ENCODE assay signal across 1 cellular context in the genomic region with DNA sequence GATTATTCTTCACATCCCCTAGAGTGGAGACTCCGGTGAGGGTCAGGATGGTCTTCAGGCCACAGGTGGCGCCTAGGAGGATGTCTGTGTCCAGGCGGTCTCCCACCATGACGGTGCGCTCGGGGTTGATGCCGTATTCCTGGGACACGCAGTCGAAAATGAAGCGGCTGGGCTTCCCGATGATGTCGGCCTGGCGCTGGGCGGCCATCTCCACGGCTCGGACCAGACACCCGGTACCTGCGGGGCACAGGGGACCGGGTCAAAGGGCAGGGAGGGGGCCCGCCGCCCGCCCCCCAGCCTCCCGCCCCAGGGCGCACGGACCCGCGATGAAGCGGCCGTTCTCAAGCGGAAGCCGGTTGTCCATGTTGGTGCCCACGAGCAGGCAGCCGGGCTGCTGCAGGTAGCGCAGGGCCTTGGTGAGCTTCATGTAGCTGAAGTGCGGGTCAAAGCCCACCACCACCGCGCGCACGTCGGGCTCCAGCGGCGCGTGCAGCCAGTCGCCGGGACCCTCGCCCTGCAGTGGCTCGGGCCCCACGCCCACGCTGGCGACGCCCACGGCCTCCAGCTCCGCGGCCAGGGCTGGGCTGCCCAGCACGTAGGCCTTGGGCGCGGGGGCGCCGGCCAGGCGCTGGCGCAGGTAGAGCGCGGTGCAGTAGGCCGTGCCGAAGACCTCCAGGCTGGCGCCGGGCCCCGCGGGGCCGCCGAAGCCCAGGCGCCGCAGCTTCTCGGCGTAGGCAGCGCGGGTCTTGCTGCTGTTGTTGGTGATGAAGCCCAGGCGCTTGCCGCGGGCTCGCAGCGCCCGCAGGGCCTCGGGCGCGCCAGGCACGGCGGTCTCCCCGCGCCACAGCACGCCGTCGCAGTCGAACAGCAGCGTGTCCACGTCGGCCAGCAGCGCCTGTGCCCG.
TF ChIP-seq lines count a peak whose summit lies in the region.

No MANE protein-coding gene starts in this region.

TF ChIP-seq in HepG2, 621 proteins besides CTCF, POLR2A, EP300 and RAD21 (continues in another document):
- TF ChIP-seq ZNF777 (CRISPR knock-in tag; IDR thresholded peaks at IDR 0.05) (peak; percentile 29; the same call in 1 of the 2 replicates), TOPORS (CRISPR knock-in tag; IDR thresholded peaks at IDR 0.05) (no peak), ZIK1 (CRISPR knock-in tag; IDR thresholded peaks at IDR 0.05; ENCODE audit: borderline replicate concordance, low read depth) (no peak), ZNF3 (CRISPR knock-in tag; IDR thresholded peaks at IDR 0.05) (no peak), CHD4 (IDR thresholded peaks at IDR 0.05; ENCODE audit: borderline replicate concordance, low read length) (no peak), ZNF768 (CRISPR knock-in tag; IDR thresholded peaks at IDR 0.05) (peak; percentile 12; the same call in 1 of the 2 replicates), PRDM10 (CRISPR knock-in tag; IDR thresholded peaks at IDR 0.05; ENCODE audit: low read depth) (no peak), XBP1 (CRISPR knock-in tag; IDR thresholded peaks at IDR 0.05) (no peak), SSRP1 (CRISPR knock-in tag; IDR thresholded peaks at IDR 0.05) (no peak), ZFY (CRISPR knock-in tag; IDR thresholded peaks at IDR 0.05) (peak; percentile 63), PHF8 (CRISPR knock-in tag; IDR thresholded peaks at IDR 0.05) (peak; percentile 32; the same call in 1 of the 2 replicates), MAF1 (CRISPR knock-in tag; IDR thresholded peaks at IDR 0.05; ENCODE audit: borderline replicate concordance) (no peak), CHCHD3 (CRISPR knock-in tag; IDR thresholded peaks at IDR 0.05) (peak; percentile 56; the same call in 1 of the 2 replicates), HNF1A (IDR thresholded peaks at IDR 0.05; ENCODE audit: low read depth) (no peak), HNF1A (CRISPR knock-in tag; IDR thresholded peaks at IDR 0.05; ENCODE audit: borderline replicate concordance) (no peak), SNRNP70 (IDR thresholded peaks at IDR 0.05; ENCODE audit: low read depth, low read length) (no peak), RBFOX2 (IDR thresholded peaks at IDR 0.05; ENCODE audit: low read depth, low read length) (peak; percentile 37; the same call in 1 of the 2 replicates), ZNF746 (CRISPR knock-in tag; IDR thresholded peaks at IDR 0.05) (no peak), KLF13 (CRISPR knock-in tag; IDR thresholded peaks at IDR 0.05) (no peak), ZFP82 (CRISPR knock-in tag; IDR thresholded peaks at IDR 0.05; ENCODE audit: borderline replicate concordance) (no peak), RAD51 (IDR thresholded peaks at IDR 0.05; ENCODE audit: borderline replicate concordance) (no peak), ZFP1 (CRISPR knock-in tag; IDR thresholded peaks at IDR 0.05) (no peak), SAP130 (CRISPR knock-in tag; IDR thresholded peaks at IDR 0.05; ENCODE audit: low read depth) (peak; percentile 6), NFYC (CRISPR knock-in tag; IDR thresholded peaks at IDR 0.05) (no peak), SALL2 (CRISPR knock-in tag; IDR thresholded peaks at IDR 0.05) (peak; percentile 65; the same call in 1 of the 2 replicates), ZNF337 (CRISPR knock-in tag; IDR thresholded peaks at IDR 0.05; ENCODE audit: borderline replicate concordance, low read depth) (no peak), NR2C2 (CRISPR knock-in tag; IDR thresholded peaks at IDR 0.05; ENCODE audit: borderline replicate concordance) (no peak), ZNF639 (CRISPR knock-in tag; conservative IDR thresholded peaks at IDR 0.05) (peak; percentile 31; the same call in 1 of the 2 replicates), TP53 (CRISPR knock-in tag; conservative IDR thresholded peaks at IDR 0.05) (no peak), HMG20B (CRISPR knock-in tag; conservative IDR thresholded peaks at IDR 0.05) (no peak), DNMT3B (CRISPR knock-in tag; conservative IDR thresholded peaks at IDR 0.05) (no peak), POGZ (CRISPR knock-in tag; IDR thresholded peaks at IDR 0.05) (no peak), LBX2 (CRISPR knock-in tag; IDR thresholded peaks at IDR 0.05; ENCODE audit: borderline replicate concordance) (no peak), ZFP36L1 (CRISPR knock-in tag; IDR thresholded peaks at IDR 0.05) (no peak), DNMT1 (CRISPR knock-in tag; IDR thresholded peaks at IDR 0.05) (no peak), ZNF496 (CRISPR knock-in tag; IDR thresholded peaks at IDR 0.05; ENCODE audit: insufficient replicate concordance) (no peak), CBX1 (IDR thresholded peaks at IDR 0.05; ENCODE audit: low read depth) (no peak), FOSL1 (CRISPR knock-in tag; IDR thresholded peaks at IDR 0.05; ENCODE audit: borderline replicate concordance) (no peak)
- TF ChIP-seq, protein P1, sequence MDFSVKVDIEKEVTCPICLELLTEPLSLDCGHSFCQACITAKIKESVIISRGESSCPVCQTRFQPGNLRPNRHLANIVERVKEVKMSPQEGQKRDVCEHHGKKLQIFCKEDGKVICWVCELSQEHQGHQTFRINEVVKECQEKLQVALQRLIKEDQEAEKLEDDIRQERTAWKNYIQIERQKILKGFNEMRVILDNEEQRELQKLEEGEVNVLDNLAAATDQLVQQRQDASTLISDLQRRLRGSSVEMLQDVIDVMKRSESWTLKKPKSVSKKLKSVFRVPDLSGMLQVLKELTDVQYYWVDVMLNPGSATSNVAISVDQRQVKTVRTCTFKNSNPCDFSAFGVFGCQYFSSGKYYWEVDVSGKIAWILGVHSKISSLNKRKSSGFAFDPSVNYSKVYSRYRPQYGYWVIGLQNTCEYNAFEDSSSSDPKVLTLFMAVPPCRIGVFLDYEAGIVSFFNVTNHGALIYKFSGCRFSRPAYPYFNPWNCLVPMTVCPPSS (IDR thresholded peaks at IDR 0.05), result no peak
- TF ChIP-seq, protein P2, sequence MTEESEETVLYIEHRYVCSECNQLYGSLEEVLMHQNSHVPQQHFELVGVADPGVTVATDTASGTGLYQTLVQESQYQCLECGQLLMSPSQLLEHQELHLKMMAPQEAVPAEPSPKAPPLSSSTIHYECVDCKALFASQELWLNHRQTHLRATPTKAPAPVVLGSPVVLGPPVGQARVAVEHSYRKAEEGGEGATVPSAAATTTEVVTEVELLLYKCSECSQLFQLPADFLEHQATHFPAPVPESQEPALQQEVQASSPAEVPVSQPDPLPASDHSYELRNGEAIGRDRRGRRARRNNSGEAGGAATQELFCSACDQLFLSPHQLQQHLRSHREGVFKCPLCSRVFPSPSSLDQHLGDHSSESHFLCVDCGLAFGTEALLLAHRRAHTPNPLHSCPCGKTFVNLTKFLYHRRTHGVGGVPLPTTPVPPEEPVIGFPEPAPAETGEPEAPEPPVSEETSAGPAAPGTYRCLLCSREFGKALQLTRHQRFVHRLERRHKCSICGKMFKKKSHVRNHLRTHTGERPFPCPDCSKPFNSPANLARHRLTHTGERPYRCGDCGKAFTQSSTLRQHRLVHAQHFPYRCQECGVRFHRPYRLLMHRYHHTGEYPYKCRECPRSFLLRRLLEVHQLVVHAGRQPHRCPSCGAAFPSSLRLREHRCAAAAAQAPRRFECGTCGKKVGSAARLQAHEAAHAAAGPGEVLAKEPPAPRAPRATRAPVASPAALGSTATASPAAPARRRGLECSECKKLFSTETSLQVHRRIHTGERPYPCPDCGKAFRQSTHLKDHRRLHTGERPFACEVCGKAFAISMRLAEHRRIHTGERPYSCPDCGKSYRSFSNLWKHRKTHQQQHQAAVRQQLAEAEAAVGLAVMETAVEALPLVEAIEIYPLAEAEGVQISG (CRISPR knock-in tag; IDR thresholded peaks at IDR 0.05), result no peak
- TF ChIP-seq, protein P3, sequence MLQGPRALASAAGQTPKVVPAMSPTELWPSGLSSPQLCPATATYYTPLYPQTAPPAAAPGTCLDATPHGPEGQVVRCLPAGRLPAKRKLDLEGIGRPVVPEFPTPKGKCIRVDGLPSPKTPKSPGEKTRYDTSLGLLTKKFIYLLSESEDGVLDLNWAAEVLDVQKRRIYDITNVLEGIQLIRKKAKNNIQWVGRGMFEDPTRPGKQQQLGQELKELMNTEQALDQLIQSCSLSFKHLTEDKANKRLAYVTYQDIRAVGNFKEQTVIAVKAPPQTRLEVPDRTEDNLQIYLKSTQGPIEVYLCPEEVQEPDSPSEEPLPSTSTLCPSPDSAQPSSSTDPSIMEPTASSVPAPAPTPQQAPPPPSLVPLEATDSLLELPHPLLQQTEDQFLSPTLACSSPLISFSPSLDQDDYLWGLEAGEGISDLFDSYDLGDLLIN (CRISPR knock-in tag; IDR thresholded peaks at IDR 0.05; ENCODE audit: borderline replicate concordance), result no peak
- TF ChIP-seq, protein P4, sequence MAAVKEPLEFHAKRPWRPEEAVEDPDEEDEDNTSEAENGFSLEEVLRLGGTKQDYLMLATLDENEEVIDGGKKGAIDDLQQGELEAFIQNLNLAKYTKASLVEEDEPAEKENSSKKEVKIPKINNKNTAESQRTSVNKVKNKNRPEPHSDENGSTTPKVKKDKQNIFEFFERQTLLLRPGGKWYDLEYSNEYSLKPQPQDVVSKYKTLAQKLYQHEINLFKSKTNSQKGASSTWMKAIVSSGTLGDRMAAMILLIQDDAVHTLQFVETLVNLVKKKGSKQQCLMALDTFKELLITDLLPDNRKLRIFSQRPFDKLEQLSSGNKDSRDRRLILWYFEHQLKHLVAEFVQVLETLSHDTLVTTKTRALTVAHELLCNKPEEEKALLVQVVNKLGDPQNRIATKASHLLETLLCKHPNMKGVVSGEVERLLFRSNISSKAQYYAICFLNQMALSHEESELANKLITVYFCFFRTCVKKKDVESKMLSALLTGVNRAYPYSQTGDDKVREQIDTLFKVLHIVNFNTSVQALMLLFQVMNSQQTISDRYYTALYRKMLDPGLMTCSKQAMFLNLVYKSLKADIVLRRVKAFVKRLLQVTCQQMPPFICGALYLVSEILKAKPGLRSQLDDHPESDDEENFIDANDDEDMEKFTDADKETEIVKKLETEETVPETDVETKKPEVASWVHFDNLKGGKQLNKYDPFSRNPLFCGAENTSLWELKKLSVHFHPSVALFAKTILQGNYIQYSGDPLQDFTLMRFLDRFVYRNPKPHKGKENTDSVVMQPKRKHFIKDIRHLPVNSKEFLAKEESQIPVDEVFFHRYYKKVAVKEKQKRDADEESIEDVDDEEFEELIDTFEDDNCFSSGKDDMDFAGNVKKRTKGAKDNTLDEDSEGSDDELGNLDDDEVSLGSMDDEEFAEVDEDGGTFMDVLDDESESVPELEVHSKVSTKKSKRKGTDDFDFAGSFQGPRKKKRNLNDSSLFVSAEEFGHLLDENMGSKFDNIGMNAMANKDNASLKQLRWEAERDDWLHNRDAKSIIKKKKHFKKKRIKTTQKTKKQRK (IDR thresholded peaks at IDR 0.05; ENCODE audit: low read length), result no peak
